2 cellular contexts compared by ENCODE assay signal in the genomic region with DNA sequence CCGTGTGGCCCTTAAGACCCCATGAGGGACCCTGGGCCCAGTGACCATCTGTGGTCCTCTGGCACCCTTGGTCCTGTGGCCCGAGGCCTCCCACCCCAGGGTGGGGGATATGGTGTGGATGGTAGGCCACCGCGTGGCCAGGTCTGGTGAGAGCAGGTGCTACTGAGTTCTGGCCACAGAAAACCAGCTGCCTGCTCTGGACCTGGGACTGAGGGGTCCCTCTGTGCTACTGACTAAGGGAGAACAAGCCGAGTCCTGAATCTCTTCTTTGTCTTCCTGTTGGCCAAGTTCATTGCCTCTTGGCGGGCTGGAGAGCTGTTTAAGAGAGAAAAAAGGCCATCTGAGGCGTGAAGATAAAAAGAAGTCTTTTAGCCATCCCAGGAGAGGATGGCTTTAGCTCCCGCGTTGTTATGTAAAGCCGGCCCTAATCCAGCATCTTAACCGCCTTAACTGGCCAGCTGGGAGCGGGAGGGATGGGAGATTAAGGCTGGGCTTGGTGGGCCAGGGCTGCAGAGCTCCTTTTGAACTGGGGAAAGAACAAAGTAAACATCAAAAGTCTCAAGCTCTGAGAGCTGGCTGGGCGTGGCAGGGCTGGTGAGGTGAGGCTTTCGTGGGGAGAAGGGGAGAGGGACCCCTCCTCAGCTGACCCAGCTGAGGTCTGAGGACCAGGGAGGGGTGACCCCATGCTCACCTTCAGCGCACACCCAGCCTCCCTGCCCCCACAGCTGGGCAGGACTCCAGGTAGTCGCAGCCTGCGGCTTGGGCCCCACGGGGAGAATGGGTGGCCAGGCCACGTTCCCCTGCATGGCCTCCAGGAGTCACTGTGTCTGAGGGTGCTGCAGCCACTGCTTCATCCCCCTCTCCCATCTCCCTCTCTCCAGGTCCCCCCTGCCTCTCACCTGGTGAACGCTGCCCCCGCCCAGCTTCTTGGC.
TF ChIP-seq lines count a peak whose summit lies in the region.

No MANE protein-coding gene starts in this region.

TF ChIP-seq in endothelial cell of umbilical vein, 7 proteins besides CTCF, POLR2A, EP300 and RAD21 (continued from another document):
- TF ChIP-seq, protein P1, sequence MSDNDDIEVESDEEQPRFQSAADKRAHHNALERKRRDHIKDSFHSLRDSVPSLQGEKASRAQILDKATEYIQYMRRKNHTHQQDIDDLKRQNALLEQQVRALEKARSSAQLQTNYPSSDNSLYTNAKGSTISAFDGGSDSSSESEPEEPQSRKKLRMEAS (IDR thresholded peaks at IDR 0.05; ENCODE audit: insufficient read depth, insufficient read length), result no peak

TF ChIP-seq in SK-N-SH treated with all-trans-retinoic acid at 6 μM for 48 hours, 23 proteins besides CTCF, POLR2A, EP300 and RAD21 (continued from another document):
- TF ChIP-seq, protein P2, sequence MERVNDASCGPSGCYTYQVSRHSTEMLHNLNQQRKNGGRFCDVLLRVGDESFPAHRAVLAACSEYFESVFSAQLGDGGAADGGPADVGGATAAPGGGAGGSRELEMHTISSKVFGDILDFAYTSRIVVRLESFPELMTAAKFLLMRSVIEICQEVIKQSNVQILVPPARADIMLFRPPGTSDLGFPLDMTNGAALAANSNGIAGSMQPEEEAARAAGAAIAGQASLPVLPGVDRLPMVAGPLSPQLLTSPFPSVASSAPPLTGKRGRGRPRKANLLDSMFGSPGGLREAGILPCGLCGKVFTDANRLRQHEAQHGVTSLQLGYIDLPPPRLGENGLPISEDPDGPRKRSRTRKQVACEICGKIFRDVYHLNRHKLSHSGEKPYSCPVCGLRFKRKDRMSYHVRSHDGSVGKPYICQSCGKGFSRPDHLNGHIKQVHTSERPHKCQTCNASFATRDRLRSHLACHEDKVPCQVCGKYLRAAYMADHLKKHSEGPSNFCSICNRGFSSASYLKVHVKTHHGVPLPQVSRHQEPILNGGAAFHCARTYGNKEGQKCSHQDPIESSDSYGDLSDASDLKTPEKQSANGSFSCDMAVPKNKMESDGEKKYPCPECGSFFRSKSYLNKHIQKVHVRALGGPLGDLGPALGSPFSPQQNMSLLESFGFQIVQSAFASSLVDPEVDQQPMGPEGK (CRISPR knock-in tag; IDR thresholded peaks at IDR 0.05; ENCODE audit: borderline replicate concordance), result no peak
- TF ChIP-seq PPARA (CRISPR knock-in tag; IDR thresholded peaks at IDR 0.05; ENCODE audit: borderline replicate concordance) (no peak), ZFP30 (CRISPR knock-in tag; IDR thresholded peaks at IDR 0.05) (no peak), CSDC2 (CRISPR knock-in tag; IDR thresholded peaks at IDR 0.05) (no peak), ZNF8 (CRISPR knock-in tag; IDR thresholded peaks at IDR 0.05) (no peak), TCF4 (CRISPR knock-in tag; IDR thresholded peaks at IDR 0.05; ENCODE audit: borderline replicate concordance) (no peak), RARB (CRISPR knock-in tag; IDR thresholded peaks at IDR 0.05) (no peak), OSR1 (CRISPR knock-in tag; IDR thresholded peaks at IDR 0.05) (no peak), ISL1 (CRISPR knock-in tag; IDR thresholded peaks at IDR 0.05) (no peak), ESRRG (CRISPR knock-in tag; IDR thresholded peaks at IDR 0.05) (no peak), TOX (CRISPR knock-in tag; IDR thresholded peaks at IDR 0.05; ENCODE audit: borderline replicate concordance) (no peak)
- TF ChIP-seq, protein P3, sequence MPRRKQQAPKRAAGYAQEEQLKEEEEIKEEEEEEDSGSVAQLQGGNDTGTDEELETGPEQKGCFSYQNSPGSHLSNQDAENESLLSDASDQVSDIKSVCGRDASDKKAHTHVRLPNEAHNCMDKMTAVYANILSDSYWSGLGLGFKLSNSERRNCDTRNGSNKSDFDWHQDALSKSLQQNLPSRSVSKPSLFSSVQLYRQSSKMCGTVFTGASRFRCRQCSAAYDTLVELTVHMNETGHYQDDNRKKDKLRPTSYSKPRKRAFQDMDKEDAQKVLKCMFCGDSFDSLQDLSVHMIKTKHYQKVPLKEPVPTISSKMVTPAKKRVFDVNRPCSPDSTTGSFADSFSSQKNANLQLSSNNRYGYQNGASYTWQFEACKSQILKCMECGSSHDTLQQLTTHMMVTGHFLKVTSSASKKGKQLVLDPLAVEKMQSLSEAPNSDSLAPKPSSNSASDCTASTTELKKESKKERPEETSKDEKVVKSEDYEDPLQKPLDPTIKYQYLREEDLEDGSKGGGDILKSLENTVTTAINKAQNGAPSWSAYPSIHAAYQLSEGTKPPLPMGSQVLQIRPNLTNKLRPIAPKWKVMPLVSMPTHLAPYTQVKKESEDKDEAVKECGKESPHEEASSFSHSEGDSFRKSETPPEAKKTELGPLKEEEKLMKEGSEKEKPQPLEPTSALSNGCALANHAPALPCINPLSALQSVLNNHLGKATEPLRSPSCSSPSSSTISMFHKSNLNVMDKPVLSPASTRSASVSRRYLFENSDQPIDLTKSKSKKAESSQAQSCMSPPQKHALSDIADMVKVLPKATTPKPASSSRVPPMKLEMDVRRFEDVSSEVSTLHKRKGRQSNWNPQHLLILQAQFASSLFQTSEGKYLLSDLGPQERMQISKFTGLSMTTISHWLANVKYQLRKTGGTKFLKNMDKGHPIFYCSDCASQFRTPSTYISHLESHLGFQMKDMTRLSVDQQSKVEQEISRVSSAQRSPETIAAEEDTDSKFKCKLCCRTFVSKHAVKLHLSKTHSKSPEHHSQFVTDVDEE (CRISPR knock-in tag; IDR thresholded peaks at IDR 0.05), result no peak
- TF ChIP-seq, protein P4, sequence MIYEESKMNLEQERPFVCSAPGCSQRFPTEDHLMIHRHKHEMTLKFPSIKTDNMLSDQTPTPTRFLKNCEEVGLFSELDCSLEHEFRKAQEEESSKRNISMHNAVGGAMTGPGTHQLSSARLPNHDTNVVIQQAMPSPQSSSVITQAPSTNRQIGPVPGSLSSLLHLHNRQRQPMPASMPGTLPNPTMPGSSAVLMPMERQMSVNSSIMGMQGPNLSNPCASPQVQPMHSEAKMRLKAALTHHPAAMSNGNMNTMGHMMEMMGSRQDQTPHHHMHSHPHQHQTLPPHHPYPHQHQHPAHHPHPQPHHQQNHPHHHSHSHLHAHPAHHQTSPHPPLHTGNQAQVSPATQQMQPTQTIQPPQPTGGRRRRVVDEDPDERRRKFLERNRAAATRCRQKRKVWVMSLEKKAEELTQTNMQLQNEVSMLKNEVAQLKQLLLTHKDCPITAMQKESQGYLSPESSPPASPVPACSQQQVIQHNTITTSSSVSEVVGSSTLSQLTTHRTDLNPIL (CRISPR knock-in tag; IDR thresholded peaks at IDR 0.05; ENCODE audit: low read depth), result no peak
- TF ChIP-seq, protein P5, sequence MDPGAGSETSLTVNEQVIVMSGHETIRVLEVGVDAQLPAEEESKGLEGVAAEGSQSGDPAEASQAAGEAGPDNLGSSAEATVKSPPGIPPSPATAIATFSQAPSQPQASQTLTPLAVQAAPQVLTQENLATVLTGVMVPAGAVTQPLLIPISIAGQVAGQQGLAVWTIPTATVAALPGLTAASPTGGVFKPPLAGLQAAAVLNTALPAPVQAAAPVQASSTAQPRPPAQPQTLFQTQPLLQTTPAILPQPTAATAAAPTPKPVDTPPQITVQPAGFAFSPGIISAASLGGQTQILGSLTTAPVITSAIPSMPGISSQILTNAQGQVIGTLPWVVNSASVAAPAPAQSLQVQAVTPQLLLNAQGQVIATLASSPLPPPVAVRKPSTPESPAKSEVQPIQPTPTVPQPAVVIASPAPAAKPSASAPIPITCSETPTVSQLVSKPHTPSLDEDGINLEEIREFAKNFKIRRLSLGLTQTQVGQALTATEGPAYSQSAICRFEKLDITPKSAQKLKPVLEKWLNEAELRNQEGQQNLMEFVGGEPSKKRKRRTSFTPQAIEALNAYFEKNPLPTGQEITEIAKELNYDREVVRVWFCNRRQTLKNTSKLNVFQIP (CRISPR knock-in tag; IDR thresholded peaks at IDR 0.05; ENCODE audit: borderline replicate concordance, low read depth), result no peak
